Comparison of ENCODE assay signal across 2 cellular contexts in genomic region chr1:152666171-152666570, GRCh38.
TF ChIP-seq lines count a peak whose summit lies in the region.

No MANE protein-coding gene starts in this region.

TF ChIP-seq in HEK293, 187 proteins besides CTCF, POLR2A, EP300 and RAD21:
- TF ChIP-seq ZNF146 (tag by site-specific recombination; IDR thresholded peaks at IDR 0.05), result peak; percentile 67; the same call in 1 of the 2 replicates
TF ChIP-seq in HEK293: peak in this region for 1; not testable (repeated sequence) for 186.

TF ChIP-seq in K562, 482 proteins besides CTCF, POLR2A, EP300 and RAD21:
- TF ChIP-seq ZNF146 (CRISPR knock-in tag; IDR thresholded peaks at IDR 0.05; ENCODE audit: unreplicated experiment), result peak; percentile 54
TF ChIP-seq in K562: peak in this region for 1; not testable (repeated sequence) for 481.
